In the genomic region with DNA sequence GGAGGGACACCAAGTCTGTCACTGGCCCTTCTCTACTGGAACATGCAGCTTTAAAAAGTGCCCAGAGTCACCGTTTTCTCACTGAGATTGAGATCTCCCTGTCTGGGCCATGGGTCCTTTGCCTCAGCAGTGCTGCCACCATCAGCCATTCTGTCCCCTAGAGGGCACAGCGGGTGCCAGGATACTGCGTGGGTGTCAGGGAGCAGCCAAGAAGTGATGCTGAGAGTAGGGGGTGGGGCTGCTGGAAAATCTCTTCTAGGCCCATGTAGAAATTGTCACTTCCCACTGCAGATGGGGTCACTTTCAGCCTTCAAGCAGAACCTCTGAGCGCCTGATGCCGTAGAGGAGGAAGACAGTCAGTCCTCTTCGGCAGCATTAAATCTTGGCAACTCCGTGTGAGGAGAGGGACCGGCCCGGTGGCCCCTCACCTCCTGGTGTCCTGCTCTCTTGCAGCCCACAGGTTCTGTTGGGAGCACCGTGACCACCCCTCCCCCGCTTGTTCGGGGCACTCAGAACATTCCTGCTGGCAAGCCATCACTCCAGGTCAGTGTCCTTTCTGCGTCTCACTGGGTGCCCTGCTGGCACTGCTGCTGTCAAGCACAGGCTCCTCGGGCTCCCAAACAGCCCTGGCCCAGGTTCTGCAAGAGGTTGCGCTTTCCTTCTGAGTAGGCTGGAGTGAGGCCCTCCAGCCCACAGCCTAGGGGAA, we compare ENCODE assay signal across 1 cellular context.
TF ChIP-seq lines count a peak whose summit lies in the region.

No MANE protein-coding gene starts in this region.

TF ChIP-seq in GM23338, 12 proteins besides CTCF, POLR2A, EP300 and RAD21:
- TF ChIP-seq REST (IDR thresholded peaks at IDR 0.05; ENCODE audit: unreplicated experiment) (no peak), EZH2 (IDR thresholded peaks at IDR 0.05; ENCODE audit: low read depth, unreplicated experiment) (no peak), ZNF114 (CRISPR knock-in tag; IDR thresholded peaks at IDR 0.05) (no peak), POLR2AphosphoS5 (IDR thresholded peaks at IDR 0.05; ENCODE audit: low read depth) (no peak), ZNF462 (CRISPR knock-in tag; IDR thresholded peaks at IDR 0.05) (no peak), NANOG (IDR thresholded peaks at IDR 0.05; ENCODE audit: borderline replicate concordance) (no peak), JUNB (IDR thresholded peaks at IDR 0.05; ENCODE audit: unreplicated experiment) (no peak), ETS1 (IDR thresholded peaks at IDR 0.05) (no peak), EZH2phosphoT487 (IDR thresholded peaks at IDR 0.05; ENCODE audit: unreplicated experiment) (no peak), CREB1 (CRISPR knock-in tag; IDR thresholded peaks at IDR 0.05; ENCODE audit: low read depth) (no peak), STAT1 (IDR thresholded peaks at IDR 0.05; ENCODE audit: unreplicated experiment) (no peak), ZNF331 (CRISPR knock-in tag; IDR thresholded peaks at IDR 0.05; ENCODE audit: low read depth) (no peak)
